ENCODE assay signal across 14 cellular contexts in the genomic region with DNA sequence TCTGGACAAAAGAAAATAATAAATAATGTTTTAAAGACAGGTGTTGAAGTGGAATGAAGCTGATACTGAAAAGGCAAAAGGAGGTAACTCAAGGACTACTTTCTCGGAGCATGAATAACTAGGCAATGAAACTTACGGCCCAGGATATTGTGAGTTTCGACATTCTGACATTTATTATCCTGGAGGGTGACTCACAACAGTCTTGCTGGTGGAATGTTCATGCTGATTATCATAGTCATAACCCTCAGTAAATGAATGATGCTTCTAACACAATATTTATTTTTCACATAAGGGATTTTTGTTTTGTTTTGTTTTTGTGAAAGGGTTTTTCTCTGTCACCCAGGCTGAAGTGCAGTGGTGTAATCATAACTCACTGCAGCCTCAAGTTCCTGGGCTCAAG.
DNase-seq lines count a peak whose midpoint lies in the region; ATAC-seq and TF ChIP-seq lines count a peak whose summit lies in the region.
"Had no signal": no experiment of that assay in that cellular context is flagged by ENCODE, and none has a peak within 500 bp of the region (broad histone marks: within the 10 kb centered on the region; RNA-seq: fewer than 3 reads in every experiment).

No MANE protein-coding gene starts in this region.

- intact Hi-C loops in natural killer cell (cut with micrococcal nuclease), result no loop called here

- no peaks in the 10 kb centered on the region for H3K27me3 ChIP-seq in AG04450 (ENCODE audit: control insufficient read depth, insufficient read depth, low read length)

- no peak overlapping the region for H3K4me3 ChIP-seq in AG04450 (ENCODE audit: low read depth, low read length)
- H3K4me3 ChIP-seq: GM23338 had no signal

- POLR2A ChIA-PET in AG04450 (lab: Yijun Ruan, JAX), result no interaction called here

- DNase-seq in AG04450 (ENCODE audit: low read depth, low spot score) (peak; percentile 16), HT-29 (ENCODE audit: low spot score) (peak; percentile 28), astrocyte of the hippocampus (ENCODE audit: low read depth, low spot score) (peak; percentile 55), iris pigment epithelial cell (ENCODE audit: low read depth) (peak; percentile 97), NCI-H146 (lab: John Stamatoyannopoulos, UW) (no peak), natural killer cell (no peak)
- DNase-seq in activated T-cell treated with anti-CD3 and anti-CD28 coated beads, Interleukin-2, amount 50 U/mL, for 24 hours, result no peak
- DNase-seq: naive thymus-derived CD4-positive, alpha-beta T cell; T-helper 9 cell had no signal

- H3K27ac Mint-ChIP-seq in activated T-cell treated with anti-CD3 and anti-CD28 coated beads, Interleukin-2, amount 50 U/mL, for 24 hours, result no peak overlapping the region
- H3K27ac Mint-ChIP-seq in natural killer cell, result no peak overlapping the region
- H3K27ac Mint-ChIP-seq: GM23338; naive thymus-derived CD4-positive, alpha-beta T cell; type B pancreatic cell had no signal

- TF ChIP-seq CTCF in AG04450 (IDR thresholded peaks at IDR 0.05; ENCODE audit: low read depth, low read length), result no peak
- no peak for TF ChIP-seq CTCF in natural killer cell (IDR thresholded peaks at IDR 0.05)

- ATAC-seq in natural killer cell (no peak), HG03571 (IDR thresholded peaks at IDR 0.05; ENCODE audit: unreplicated experiment) (no peak)
- ATAC-seq: GM23338; naive thymus-derived CD4-positive, alpha-beta T cell had no signal

- no peaks in the 10 kb centered on the region for H3K9me3 Mint-ChIP-seq in activated T-cell treated with anti-CD3 and anti-CD28 coated beads, Interleukin-2, amount 50 U/mL, for 24 hours
- no peaks in the 10 kb centered on the region for H3K9me3 Mint-ChIP-seq in natural killer cell
- H3K9me3 Mint-ChIP-seq: GM23338, type B pancreatic cell had no signal

- no peaks in the 10 kb centered on the region for H3K9me3 ChIP-seq in AG04450 (ENCODE audit: control insufficient read depth, insufficient read depth, low read length)

- H3K4me3 Mint-ChIP-seq in activated T-cell treated with anti-CD3 and anti-CD28 coated beads, Interleukin-2, amount 50 U/mL, for 24 hours, result no peak overlapping the region
- H3K4me3 Mint-ChIP-seq in natural killer cell, result no peak overlapping the region
- H3K4me3 Mint-ChIP-seq: GM23338; naive thymus-derived CD4-positive, alpha-beta T cell; type B pancreatic cell had no signal

- H3K4me1 Mint-ChIP-seq in activated T-cell treated with anti-CD3 and anti-CD28 coated beads, Interleukin-2, amount 50 U/mL, for 24 hours (ENCODE audit: low read depth), result no peaks in the 10 kb centered on the region
- H3K4me1 Mint-ChIP-seq in natural killer cell, result no peaks in the 10 kb centered on the region
- H3K4me1 Mint-ChIP-seq: naive thymus-derived CD4-positive, alpha-beta T cell had no signal

- H3K36me3 Mint-ChIP-seq in activated T-cell treated with anti-CD3 and anti-CD28 coated beads, Interleukin-2, amount 50 U/mL, for 24 hours (ENCODE audit: low read depth), result no peaks in the 10 kb centered on the region
- no peaks in the 10 kb centered on the region for H3K36me3 Mint-ChIP-seq in natural killer cell
- H3K36me3 Mint-ChIP-seq: naive thymus-derived CD4-positive, alpha-beta T cell; type B pancreatic cell had no signal

- CTCF ChIA-PET in AG04450 (lab: Charles Lee), result no interaction called here

- H3K27me3 Mint-ChIP-seq in activated T-cell treated with anti-CD3 and anti-CD28 coated beads, Interleukin-2, amount 50 U/mL, for 24 hours, result peaks cover 2% of the 10 kb centered on the region
- H3K27me3 Mint-ChIP-seq in natural killer cell (ENCODE audit: low read depth in 2 of 2), result peaks cover 2 to 18% of the 10 kb centered on the region in 2 donors
- H3K27me3 Mint-ChIP-seq: type B pancreatic cell had no signal

- H3K27ac ChIP-seq in AG04450 (ENCODE audit: low read depth, low read length), result no peak overlapping the region
- H3K27ac ChIP-seq: C4-2B, KMS-11 had no signal

Comparison
In these comparisons a context has a peak if more than half of its experiments do, and no peak if none do; other contexts are left out.
1. DNase-seq: peak in AG04450 (single experiment), HT-29 (single experiment), astrocyte of the hippocampus (single experiment) and iris pigment epithelial cell (single experiment); none in activated T-cell treated with anti-CD3 and anti-CD28 coated beads, Interleukin-2, amount 50 U/mL, for 24 hours (single experiment), NCI-H146 (single experiment) and natural killer cell (single experiment).